Comparison of ENCODE assay signal across 19 cellular contexts in the genomic region with DNA sequence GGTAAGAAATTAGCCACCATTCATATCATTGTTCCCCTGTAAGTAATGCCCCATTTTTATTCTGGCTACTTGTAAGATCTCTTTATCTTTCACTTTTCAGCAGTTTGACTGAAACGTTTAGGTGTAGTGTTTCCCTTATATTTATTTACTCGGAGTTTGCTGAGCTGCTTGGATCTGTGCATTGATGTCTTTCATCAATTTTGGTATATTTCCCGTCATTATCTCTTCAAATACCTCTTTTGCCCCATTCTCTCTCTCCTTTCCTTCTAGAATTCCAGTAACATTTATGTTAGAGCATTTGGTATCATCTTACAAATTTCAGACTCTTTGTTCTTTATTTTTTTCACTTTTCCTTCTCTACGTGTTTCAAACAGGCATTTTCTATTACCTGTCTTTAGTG. TPM values are rescaled to one million over a fixed set of nuclear protein-coding genes. Genes with fewer than 3 reads are reported as not detected.
DNase-seq lines count a peak whose midpoint lies in the region; ATAC-seq and TF ChIP-seq lines count a peak whose summit lies in the region.
"Had no signal": no experiment of that assay in that cellular context is flagged by ENCODE, and none has a peak within 500 bp of the region (broad histone marks: within the 10 kb centered on the region; RNA-seq: fewer than 3 reads in every experiment).

No MANE protein-coding gene starts in this region.

- POLR2A ChIA-PET in HEK293 (lab: Yijun Ruan, JAX) (no interaction called here), WTC11 (lab: Charles Lee) (no interaction called here)

- H3K4me1 Mint-ChIP-seq in activated T-cell treated with anti-CD3 and anti-CD28 coated beads, Interleukin-2, amount 50 U/mL, for 72 hours (ENCODE audit: low read depth) = no peaks in the 10 kb centered on the region
- H3K4me1 Mint-ChIP-seq in WTC11 = 0 out of 2 replicates have a peak, but pooled peaks cover 3% of the 10 kb centered on the region
- H3K4me1 Mint-ChIP-seq in effector memory CD8-positive, alpha-beta T cell (ENCODE audit: low read depth in 2 of 2) = no peaks in the 10 kb centered on the region
- H3K4me1 Mint-ChIP-seq: B cell had no signal

- TF ChIP-seq CTCF in HEK293 (tag by site-specific recombination; IDR thresholded peaks at IDR 0.05) (no peak), WTC11 (IDR thresholded peaks at IDR 0.05) (no peak)

- H3K36me3 Mint-ChIP-seq in activated T-cell treated with anti-CD3 and anti-CD28 coated beads, Interleukin-2, amount 50 U/mL, for 72 hours (ENCODE audit: insufficient read depth in 2 of 2) = no peaks in the 10 kb centered on the region
- 0 out of 2 replicates have a peak, but pooled peaks cover 5% of the 10 kb centered on the region for H3K36me3 Mint-ChIP-seq in WTC11
- H3K36me3 Mint-ChIP-seq in effector memory CD8-positive, alpha-beta T cell (ENCODE audit: insufficient read depth) = peaks cover 2% of the 10 kb centered on the region
- H3K36me3 Mint-ChIP-seq: CD8-positive, alpha-beta T cell had no signal

- ATAC-seq in activated T-cell treated with anti-CD3 and anti-CD28 coated beads, Interleukin-2, amount 50 U/mL, for 72 hours (replicated peaks in 1 of 2) = no peak
- no peak for ATAC-seq in WTC11
- ATAC-seq in effector memory CD8-positive, alpha-beta T cell (replicated peaks) = no peak
- ATAC-seq: A549; CD8-positive, alpha-beta T cell had no signal

- no peaks in the 10 kb centered on the region for H3K27me3 Mint-ChIP-seq in activated T-cell treated with anti-CD3 and anti-CD28 coated beads, Interleukin-2, amount 50 U/mL, for 72 hours (ENCODE audit: low read depth)
- H3K27me3 Mint-ChIP-seq in WTC11 (ENCODE audit: low read depth) = no peaks in the 10 kb centered on the region
- H3K27me3 Mint-ChIP-seq in effector memory CD8-positive, alpha-beta T cell = no peaks in the 10 kb centered on the region

- H3K4me3 ChIP-seq in HEK293 (ENCODE audit: low read depth, low read length) = no peak overlapping the region
- H3K4me3 ChIP-seq: A549; BLaER1 treated with 17β-estradiol and CSF1 and Interleukin-3, amounts not matched to agents 10 nM and 100 nM had no signal

- H3K27ac Mint-ChIP-seq in activated T-cell treated with anti-CD3 and anti-CD28 coated beads, Interleukin-2, amount 50 U/mL, for 72 hours = peak overlapping the region; percentile 17
- H3K27ac Mint-ChIP-seq in WTC11 = 0 out of 2 replicates have a peak overlapping the region, but pooled peaks have one; percentile 30
- no peak overlapping the region for H3K27ac Mint-ChIP-seq in effector memory CD8-positive, alpha-beta T cell
- H3K27ac Mint-ChIP-seq: B cell; CD4-positive, alpha-beta T cell; CD8-positive, alpha-beta T cell had no signal

- DNase-seq in activated T-cell treated with anti-CD3 and anti-CD28 coated beads, Interleukin-2, amount 50 U/mL, for 72 hours = no peak
- DNase-seq in activated T-cell treated with anti-CD3 and anti-CD28 coated beads, Interleukin-2, amount 50 U/mL, for 48 hours = no peak
- no peak for DNase-seq in WTC11 (ENCODE audit: low spot score)
- no peak for DNase-seq in effector memory CD8-positive, alpha-beta T cell
- DNase-seq in T-helper 2 cell = no peak
- DNase-seq: AML-193; Caco-2; Calu3; CD4-positive, alpha-beta T cell; CD8-positive, alpha-beta T cell; DMS79 treated with DMSO at 0.1 percent for 48 hours; GF-D8 had no signal

- CTCF ChIA-PET in HEK293 (lab: Yijun Ruan, JAX) = interaction anchor here (0.5 to 1.1 kb wide), 2 partner anchors 98 to 249 kb away, joined by 3 read pairs; no protein-coding TSS in a partner anchor
- CTCF ChIA-PET in WTC11 (lab: Charles Lee) = no interaction called here

- no peaks in the 10 kb centered on the region for H3K9me3 ChIP-seq in HEK293 (ENCODE audit: control insufficient read depth, insufficient read depth, low read depth, low read length)

- H3K27ac ChIP-seq in HEK293 (ENCODE audit: extremely low read depth, low read depth, low read length) = no peak overlapping the region
- H3K27ac ChIP-seq: 22Rv1; A549; BLaER1 treated with 17β-estradiol and CSF1 and Interleukin-3, amounts not matched to agents 10 nM and 100 nM; C4-2B had no signal

- no peaks in the 10 kb centered on the region for H3K36me3 ChIP-seq in HEK293 (ENCODE audit: control insufficient read depth in 2 of 2, insufficient read depth in 1 of 2, low read length in 2 of 2)
- H3K36me3 ChIP-seq: BLaER1 treated with 17β-estradiol and CSF1 and Interleukin-3, amounts not matched to agents 10 nM and 100 nM had no signal

- H3K4me1 ChIP-seq in HEK293 (ENCODE audit: control insufficient read depth, insufficient read depth, low read length) = no peaks in the 10 kb centered on the region
- H3K4me1 ChIP-seq: A549; BLaER1 treated with 17β-estradiol and CSF1 and Interleukin-3, amounts not matched to agents 10 nM and 100 nM; Caco-2 had no signal

- H3K4me3 Mint-ChIP-seq in activated T-cell treated with anti-CD3 and anti-CD28 coated beads, Interleukin-2, amount 50 U/mL, for 72 hours = no peak overlapping the region
- H3K4me3 Mint-ChIP-seq in WTC11 = no peak overlapping the region
- H3K4me3 Mint-ChIP-seq in effector memory CD8-positive, alpha-beta T cell = no peak overlapping the region
- H3K4me3 Mint-ChIP-seq: B cell; CD4-positive, alpha-beta T cell; CD8-positive, alpha-beta T cell had no signal

- H3K9me3 Mint-ChIP-seq in activated T-cell treated with anti-CD3 and anti-CD28 coated beads, Interleukin-2, amount 50 U/mL, for 72 hours = peaks cover 0 to 1% of the 10 kb centered on the region in 2 donors
- H3K9me3 Mint-ChIP-seq in WTC11 = peaks cover 4% of the 10 kb centered on the region; the same call in 1 of the 2 replicates
- H3K9me3 Mint-ChIP-seq in effector memory CD8-positive, alpha-beta T cell = no peaks in the 10 kb centered on the region
- H3K9me3 Mint-ChIP-seq: CD4-positive, alpha-beta T cell; CD8-positive, alpha-beta T cell had no signal

TF ChIP-seq in HEK293, 187 proteins besides CTCF, POLR2A, EP300 and RAD21:
- TF ChIP-seq ZNF777 (tag by site-specific recombination; IDR thresholded peaks at IDR 0.05; ENCODE audit: borderline replicate concordance) (no peak), OVOL3 (tag by site-specific recombination; IDR thresholded peaks at IDR 0.05) (no peak), ZNF214 (tag by site-specific recombination; IDR thresholded peaks at IDR 0.05; ENCODE audit: borderline replicate concordance) (no peak), ZNF175 (tag by site-specific recombination; IDR thresholded peaks at IDR 0.05) (no peak), ZNF558 (tag by site-specific recombination; IDR thresholded peaks at IDR 0.05) (peak; percentile 99), KLF7 (tag by site-specific recombination; IDR thresholded peaks at IDR 0.05; ENCODE audit: borderline replicate concordance) (no peak), ZNF292 (tag by site-specific recombination; IDR thresholded peaks at IDR 0.05; ENCODE audit: borderline replicate concordance, low read depth) (no peak)
- TF ChIP-seq, protein P1, sequence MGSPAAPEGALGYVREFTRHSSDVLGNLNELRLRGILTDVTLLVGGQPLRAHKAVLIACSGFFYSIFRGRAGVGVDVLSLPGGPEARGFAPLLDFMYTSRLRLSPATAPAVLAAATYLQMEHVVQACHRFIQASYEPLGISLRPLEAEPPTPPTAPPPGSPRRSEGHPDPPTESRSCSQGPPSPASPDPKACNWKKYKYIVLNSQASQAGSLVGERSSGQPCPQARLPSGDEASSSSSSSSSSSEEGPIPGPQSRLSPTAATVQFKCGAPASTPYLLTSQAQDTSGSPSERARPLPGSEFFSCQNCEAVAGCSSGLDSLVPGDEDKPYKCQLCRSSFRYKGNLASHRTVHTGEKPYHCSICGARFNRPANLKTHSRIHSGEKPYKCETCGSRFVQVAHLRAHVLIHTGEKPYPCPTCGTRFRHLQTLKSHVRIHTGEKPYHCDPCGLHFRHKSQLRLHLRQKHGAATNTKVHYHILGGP (tag by site-specific recombination; IDR thresholded peaks at IDR 0.05) = no peak

TF ChIP-seq in WTC11, 78 proteins besides CTCF, POLR2A, EP300 and RAD21 (continues in another document):
- no peak for TF ChIP-seq IRF2 (CRISPR knock-in tag; IDR thresholded peaks at IDR 0.05; ENCODE audit: borderline replicate concordance, low read depth)
- TF ChIP-seq CREB1 (CRISPR knock-in tag; IDR thresholded peaks at IDR 0.05) = no peak
- no peak for TF ChIP-seq HMGA2 (CRISPR knock-in tag; IDR thresholded peaks at IDR 0.05)
- no peak for TF ChIP-seq SOX15 (CRISPR knock-in tag; IDR thresholded peaks at IDR 0.05)
- no peak for TF ChIP-seq CDX4 (CRISPR knock-in tag; IDR thresholded peaks at IDR 0.05; ENCODE audit: borderline replicate concordance)
- TF ChIP-seq ZBTB21 (CRISPR knock-in tag; IDR thresholded peaks at IDR 0.05; ENCODE audit: borderline replicate concordance) = no peak
- TF ChIP-seq, protein P2, sequence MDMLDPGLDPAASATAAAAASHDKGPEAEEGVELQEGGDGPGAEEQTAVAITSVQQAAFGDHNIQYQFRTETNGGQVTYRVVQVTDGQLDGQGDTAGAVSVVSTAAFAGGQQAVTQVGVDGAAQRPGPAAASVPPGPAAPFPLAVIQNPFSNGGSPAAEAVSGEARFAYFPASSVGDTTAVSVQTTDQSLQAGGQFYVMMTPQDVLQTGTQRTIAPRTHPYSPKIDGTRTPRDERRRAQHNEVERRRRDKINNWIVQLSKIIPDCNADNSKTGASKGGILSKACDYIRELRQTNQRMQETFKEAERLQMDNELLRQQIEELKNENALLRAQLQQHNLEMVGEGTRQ (CRISPR knock-in tag; IDR thresholded peaks at IDR 0.05) = no peak
- TF ChIP-seq GTF2I (CRISPR knock-in tag; conservative IDR thresholded peaks at IDR 0.05) = no peak
- TF ChIP-seq NFATC4 (CRISPR knock-in tag; IDR thresholded peaks at IDR 0.05) = no peak
- TF ChIP-seq FOXP1 (CRISPR knock-in tag; IDR thresholded peaks at IDR 0.05; ENCODE audit: borderline replicate concordance) = no peak
- no peak for TF ChIP-seq TCF7 (CRISPR knock-in tag; IDR thresholded peaks at IDR 0.05; ENCODE audit: low read depth)

RNA-seq across cellular contexts. Expression of gene SLC13A3, which starts 9.2 kb away (rescaled TPM):
- total RNA-seq in activated T-cell treated with anti-CD3 and anti-CD28 coated beads, Interleukin-2, amount 50 U/mL, for 72 hours = under 1 TPM in 1 of 2 donors, not detected in 1; 0.21 TPM
- 10.6 to 13.5 TPM (median 11.9 TPM) in 3 replicates for total RNA-seq in WTC11 (2021)
- total RNA-seq: A172, Calu3 had no signal

RNA-seq across cellular contexts. Expression of gene TP53RK, which starts 28.8 kb away (rescaled TPM):
- 10 to 100 TPM; 15.6 to 16.7 TPM for total RNA-seq in activated T-cell treated with anti-CD3 and anti-CD28 coated beads, Interleukin-2, amount 50 U/mL, for 72 hours
- total RNA-seq in WTC11 (2021) = 11.9 to 13.4 TPM (median 12.4 TPM) in 3 replicates

RNA-seq across cellular contexts. Expression of gene SLC2A10, which starts 49.0 kb away (rescaled TPM):
- total RNA-seq in activated T-cell treated with anti-CD3 and anti-CD28 coated beads, Interleukin-2, amount 50 U/mL, for 72 hours = under 1 TPM in 1 of 2 donors, not detected in 1; 0.07 TPM
- 8.0 to 12.0 TPM (median 10.8 TPM) in 3 replicates for total RNA-seq in WTC11 (2021)
- total RNA-seq: B cell; CD4-positive, alpha-beta T cell; CD8-positive, alpha-beta T cell had no signal

Comparison
In these comparisons a context has a peak if more than half of its experiments do, and no peak if none do; other contexts are left out.
1. H3K27ac Mint-ChIP-seq: peak in activated T-cell treated with anti-CD3 and anti-CD28 coated beads, Interleukin-2, amount 50 U/mL, for 72 hours (single experiment) and WTC11 (single experiment); none in effector memory CD8-positive, alpha-beta T cell (0 of 2).